ENCODE assay signal across 7 cellular contexts in genomic region chr17:63838586-63839184, GRCh38. TPM values are rescaled to one million over a fixed set of nuclear protein-coding genes. Genes with fewer than 3 reads are reported as not detected.
A peak's percentile ranks its signal among the peaks of the same experiment; 100 is the strongest.
DNase-seq lines count a peak whose midpoint lies in the region; ATAC-seq, FAIRE-seq and TF ChIP-seq lines count a peak whose summit lies in the region.

No MANE protein-coding gene starts in this region.

- H3K27ac Mint-ChIP-seq in GM23338: peak overlapping the region; percentile 79

- peaks cover 44% of the 10 kb centered on the region for H3K79me2 ChIP-seq in GM23338 (replicated peaks; ENCODE audit: insufficient read depth)
- H3K79me2 ChIP-seq in fibroblast of lung (ENCODE audit: control insufficient read depth, insufficient read depth, low read length): peaks cover 49% of the 10 kb centered on the region

- no peak overlapping the region for H3K9ac ChIP-seq in fibroblast of lung (ENCODE audit: insufficient read depth, low read length)

- H3K4me3 Mint-ChIP-seq in GM23338: peak overlapping the region; percentile 18

- H3K4me1 ChIP-seq in GM23338 (ENCODE audit: insufficient read depth) (peaks cover 28% of the 10 kb centered on the region), fibroblast of lung (ENCODE audit: control insufficient read depth, extremely low read depth, insufficient read depth, low read length) (peaks cover 17% of the 10 kb centered on the region)

- H3K9me3 ChIP-seq in fibroblast of lung (ENCODE audit: control insufficient read depth, insufficient read depth, low read depth, low read length): no peaks in the 10 kb centered on the region

- H3K4me1 Mint-ChIP-seq in GM23338: peaks cover 36% of the 10 kb centered on the region

- H3K4me3 ChIP-seq in GM23338: peak overlapping the region; percentile 30; the same call in 1 of the 2 replicates
- H3K4me3 ChIP-seq in fibroblast of lung (replicated peaks in 1 of 4; ENCODE audit: control extremely low read depth in 1 of 4, insufficient read depth in 1 of 4, low read depth in 3 of 4, low read length in 4 of 4): peak overlapping the region in 3 of 4 experiments; percentile 15 to 40 (median 32)

- H3K9me3 Mint-ChIP-seq in GM23338: no peaks in the 10 kb centered on the region

- H3K4me2 ChIP-seq in GM23338 (peak overlapping the region; percentile 75), fibroblast of lung (ENCODE audit: extremely low read depth, insufficient read depth, low read length) (peak overlapping the region; percentile 58)

- peaks cover 5% of the 10 kb centered on the region; the same call in 1 of the 2 replicates for H3K36me3 ChIP-seq in GM23338 (ENCODE audit: insufficient read depth)
- peaks cover 14% of the 10 kb centered on the region for H3K36me3 ChIP-seq in fibroblast of lung (ENCODE audit: control insufficient read depth, insufficient read depth, low read length)

- CTCF ChIA-PET in RWPE1 (lab: Yijun Ruan, JAX): interaction anchor here (0.7 to 1.7 kb wide), 2 partner anchors 10 to 11 kb away, joined by 4 to 12 read pairs; no protein-coding TSS in a partner anchor

- H3K27ac ChIP-seq in GM23338 (ENCODE audit: low read depth) (peak overlapping the region; percentile 86), RWPE1 (peak overlapping the region; percentile 93), fibroblast of lung (ENCODE audit: insufficient read depth, low read length) (peak overlapping the region; percentile 6)

- H2AFZ ChIP-seq in GM23338: no peak overlapping the region
- H2AFZ ChIP-seq in fibroblast of lung (ENCODE audit: low read length): no peak overlapping the region

- H3K36me3 Mint-ChIP-seq in GM23338 (ENCODE audit: low read depth): peaks cover 33% of the 10 kb centered on the region

- H4K20me1 ChIP-seq in GM23338 (replicated peaks; ENCODE audit: insufficient read depth): peaks cover 7% of the 10 kb centered on the region; the same call in 1 of the 2 replicates
- H4K20me1 ChIP-seq in fibroblast of lung (ENCODE audit: control insufficient read depth, extremely low read depth, insufficient read depth, low read length): no peaks in the 10 kb centered on the region

- POLR2A ChIA-PET in RWPE1 (lab: Yijun Ruan, JAX; ENCODE audit: low non-redundant PET): interaction anchor here (0.6 to 1.0 kb wide), 3 partner anchors 11 to 62 kb away, joined by 3 to 7 read pairs (median 5); partner anchors contain the start of gene FTSJ3

- FAIRE-seq in D721Med (lab: Jason Lieb, UNC): no peak

- TF ChIP-seq CTCF in GM23338 (conservative IDR thresholded peaks at IDR 0.05; ENCODE audit: low read depth in 2 of 2): no peak
- TF ChIP-seq CTCF in RWPE1 (conservative IDR thresholded peaks at IDR 0.05; ENCODE audit: low read depth): no peak
- no peak for TF ChIP-seq CTCF in fibroblast of lung (conservative IDR thresholded peaks at IDR 0.05 in 1 of 2, IDR thresholded peaks at IDR 0.05 in 1 of 2; ENCODE audit: low read depth in 1 of 2, low read length in 2 of 2)
- no peak for TF ChIP-seq CTCF in D721Med (IDR thresholded peaks at IDR 0.05; ENCODE audit: insufficient read depth, missing control alignments)

- peaks cover 27% of the 10 kb centered on the region for H3K27me3 Mint-ChIP-seq in GM23338 (ENCODE audit: insufficient read depth, low read depth, poor library complexity)

- 0 out of 2 replicates have a peak, but pooled peaks cover 5% of the 10 kb centered on the region for H3F3A ChIP-seq in GM23338 (replicated peaks; ENCODE audit: low read depth)

- H3K27me3 ChIP-seq in GM23338 (ENCODE audit: insufficient read depth): no peaks in the 10 kb centered on the region
- H3K27me3 ChIP-seq in fibroblast of lung (ENCODE audit: control insufficient read depth, insufficient read depth, low read length): no peaks in the 10 kb centered on the region

- ATAC-seq in GM23338: peak; percentile 7

- H3K9me2 ChIP-seq in GM23338 (ENCODE audit: insufficient read depth): no peaks in the 10 kb centered on the region

- DNase-seq in GM23338 (ENCODE audit: low spot score) (peak; percentile 47), RWPE1 (ENCODE audit: low spot score) (peak; percentile 67), fibroblast of lung (ENCODE audit: low read depth in 2 of 2) (peak in 1 of 2 donors; percentile 96), nucleus accumbens (lab: John Stamatoyannopoulos, UW) (peak; percentile 18 to 92 (median 78)), D721Med (ENCODE audit: insufficient read length, low spot score) (no peak), activated gamma-delta T cell treated with Interleukin-2 at 50 U/mL for 16 hours (no peak)
- DNase-seq in stimulated activated CD8-positive, alpha-beta memory T cell treated with anti-CD3 and anti-CD28 coated beads, Interleukin-4, amount 100 ng/mL, for 48 hours: no peak

TF ChIP-seq in GM23338, 12 proteins besides CTCF, POLR2A, EP300 and RAD21:
- TF ChIP-seq REST (IDR thresholded peaks at IDR 0.05; ENCODE audit: unreplicated experiment) (no peak), EZH2phosphoT487 (IDR thresholded peaks at IDR 0.05; ENCODE audit: unreplicated experiment) (no peak), JUNB (IDR thresholded peaks at IDR 0.05; ENCODE audit: unreplicated experiment) (no peak), POLR2AphosphoS5 (IDR thresholded peaks at IDR 0.05; ENCODE audit: low read depth) (no peak)
- TF ChIP-seq, protein P1, sequence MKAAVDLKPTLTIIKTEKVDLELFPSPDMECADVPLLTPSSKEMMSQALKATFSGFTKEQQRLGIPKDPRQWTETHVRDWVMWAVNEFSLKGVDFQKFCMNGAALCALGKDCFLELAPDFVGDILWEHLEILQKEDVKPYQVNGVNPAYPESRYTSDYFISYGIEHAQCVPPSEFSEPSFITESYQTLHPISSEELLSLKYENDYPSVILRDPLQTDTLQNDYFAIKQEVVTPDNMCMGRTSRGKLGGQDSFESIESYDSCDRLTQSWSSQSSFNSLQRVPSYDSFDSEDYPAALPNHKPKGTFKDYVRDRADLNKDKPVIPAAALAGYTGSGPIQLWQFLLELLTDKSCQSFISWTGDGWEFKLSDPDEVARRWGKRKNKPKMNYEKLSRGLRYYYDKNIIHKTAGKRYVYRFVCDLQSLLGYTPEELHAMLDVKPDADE (IDR thresholded peaks at IDR 0.05): no peak

RNA-seq across cellular contexts. Expression of gene SMARCD2, which starts 3.8 kb away (rescaled TPM):
- 121 and 133 TPM in 2 replicates for total RNA-seq in GM23338 (2014; rRNA removed; shearing (Covaris generic))
- polyA plus RNA-seq in GM23338 (2016; fragmentation: Nextera tagmentation; extraction: Ambion mirVana): 34.9 and 36.4 TPM in 2 replicates
- total RNA-seq in fibroblast of lung: 87.0 and 94.5 TPM in 2 replicates
- polyA plus RNA-seq in fibroblast of lung: 51.1 and 57.9 TPM in 2 replicates
- polyA plus RNA-seq in fibroblast of lung (2012): 50.7 and 62.1 TPM in 2 replicates
- 134 and 196 TPM in 2 replicates for polyA minus RNA-seq in fibroblast of lung (ENCODE audit: low replicate concordance)

RNA-seq across cellular contexts. Expression of gene FTSJ3, which starts 11.2 kb away (rescaled TPM):
- 48.4 and 61.5 TPM in 2 replicates for total RNA-seq in GM23338 (2014; rRNA removed; shearing (Covaris generic))
- polyA plus RNA-seq in GM23338 (2016; fragmentation: Nextera tagmentation; extraction: Ambion mirVana) (28.1 and 29.2 TPM in 2 replicates), fibroblast of lung (37.8 and 62.2 TPM in 2 replicates)
- total RNA-seq in fibroblast of lung: 61.8 and 86.5 TPM in 2 replicates
- 31.7 and 48.3 TPM in 2 replicates for polyA plus RNA-seq in fibroblast of lung (2012)
- 29.5 and 72.0 TPM in 2 replicates for polyA minus RNA-seq in fibroblast of lung (ENCODE audit: low replicate concordance)

RNA-seq across cellular contexts. Expression of gene PSMC5, which starts 11.5 kb away (rescaled TPM):
- 93.1 and 105 TPM in 2 replicates for total RNA-seq in GM23338 (2014; rRNA removed; shearing (Covaris generic))
- polyA plus RNA-seq in GM23338 (2016; fragmentation: Nextera tagmentation; extraction: Ambion mirVana) (186 and 199 TPM in 2 replicates), fibroblast of lung (216 and 276 TPM in 2 replicates)
- total RNA-seq in fibroblast of lung: 61.9 and 66.9 TPM in 2 replicates
- polyA plus RNA-seq in fibroblast of lung (2012): 151 and 200 TPM in 2 replicates
- 108 and 120 TPM in 2 replicates for polyA minus RNA-seq in fibroblast of lung (ENCODE audit: low replicate concordance)

RNA-seq across cellular contexts. Expression of gene CSH2, which starts 34.8 kb away (rescaled TPM):
- total RNA-seq in GM23338 (2014; rRNA removed; shearing (Covaris generic)): not detected in 2 replicates
- polyA plus RNA-seq in GM23338 (2016; fragmentation: Nextera tagmentation; extraction: Ambion mirVana) (0.37 and 0.43 TPM in 2 replicates), fibroblast of lung (not detected in 2 replicates)
- total RNA-seq in fibroblast of lung: not detected in 2 replicates
- not detected in 2 replicates for polyA plus RNA-seq in fibroblast of lung (2012)
- polyA minus RNA-seq in fibroblast of lung (ENCODE audit: low replicate concordance): not detected in 2 replicates

RNA-seq across cellular contexts. Expression of gene GH2, which starts 43.1 kb away (rescaled TPM):
- total RNA-seq in GM23338 (2014; rRNA removed; shearing (Covaris generic)): 0.27 and 0.59 TPM in 2 replicates
- 2.3 TPM in 2 replicates for polyA plus RNA-seq in GM23338 (2016; fragmentation: Nextera tagmentation; extraction: Ambion mirVana)
- total RNA-seq in fibroblast of lung: not detected in 2 replicates
- not detected in 2 replicates for polyA plus RNA-seq in fibroblast of lung
- not detected in 2 replicates for polyA plus RNA-seq in fibroblast of lung (2012)
- polyA minus RNA-seq in fibroblast of lung (ENCODE audit: low replicate concordance): not detected in 2 replicates

Comparison
In these comparisons a context has a peak if more than half of its experiments do, and no peak if none do; other contexts are left out.
1. DNase-seq: peak in GM23338 (single experiment), RWPE1 (single experiment) and nucleus accumbens (56 of 56); none in stimulated activated CD8-positive, alpha-beta memory T cell treated with anti-CD3 and anti-CD28 coated beads, Interleukin-4, amount 100 ng/mL, for 48 hours (single experiment), D721Med (single experiment) and activated gamma-delta T cell treated with Interleukin-2 at 50 U/mL for 16 hours (single experiment).
2. H3K27ac ChIP-seq: peak in every context shown above with its lines; median percentile 93 in RWPE1; 86 in GM23338; 6 in fibroblast of lung.